Comparison of ENCODE assay signal across 31 cellular contexts in the genomic region with DNA sequence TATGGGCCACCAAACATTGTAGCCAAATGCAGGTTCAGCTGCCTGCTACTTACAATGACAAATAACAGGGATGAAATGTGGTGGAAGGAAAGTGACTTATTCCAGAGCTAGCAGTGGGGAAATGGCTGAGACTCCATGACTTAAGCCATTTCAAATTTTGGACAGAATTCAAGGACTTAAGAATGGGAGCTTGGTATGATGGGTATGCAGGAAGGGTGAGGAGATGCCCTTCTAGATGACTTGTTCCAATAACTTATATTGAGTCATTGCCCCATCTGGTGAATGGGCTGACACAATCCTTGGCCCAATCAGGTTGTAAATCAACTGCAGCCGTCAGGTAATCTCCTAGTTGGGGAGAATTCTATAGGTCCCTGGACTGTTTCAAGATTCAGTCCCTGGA.
DNase-seq lines count a peak whose midpoint lies in the region; ATAC-seq, FAIRE-seq and TF ChIP-seq lines count a peak whose summit lies in the region.
"Had no signal": no experiment of that assay in that cellular context is flagged by ENCODE, and none has a peak within 500 bp of the region (broad histone marks: within the 10 kb centered on the region; RNA-seq: fewer than 3 reads in every experiment).

No MANE protein-coding gene starts in this region.

- POLR2A ChIA-PET in A549 (lab: Yijun Ruan, JAX), result no interaction called here

- ATAC-seq in A549 (peak in 1 of 2 experiments; percentile 56; a peak in 3 of 6 replicates), SK-N-SH treated with all-trans-retinoic acid at 6 μM for 48 hours (no peak; the same call in 1 of the 3 replicates), HG03520 (IDR thresholded peaks at IDR 0.05; ENCODE audit: unreplicated experiment) (no peak), upper lobe of left lung (ENCODE audit: low FRiP score in 2 of 2) (no peak)
- ATAC-seq: activated T-cell treated with anti-CD3 and anti-CD28 coated beads, Interleukin-2, amount 50 U/mL, for 4 hours; GM12878; sciatic nerve had no signal

- TF ChIP-seq EP300 in A549 (IDR thresholded peaks at IDR 0.05) (no peak), upper lobe of left lung (IDR thresholded peaks at IDR 0.05) (no peak)

- H3K4me1 ChIP-seq in A549 (peaks cover 4% of the 10 kb centered on the region; the same call in 1 of the 3 replicates), upper lobe of left lung (no peaks in the 10 kb centered on the region)
- H3K4me1 ChIP-seq: Caco-2, suprapubic skin had no signal

- TF ChIP-seq RAD21 in A549 (conservative IDR thresholded peaks at IDR 0.05 in 1 of 2, IDR thresholded peaks at IDR 0.05 in 1 of 2), result no peak

- H3K36me3 ChIP-seq in upper lobe of left lung, result no peaks in the 10 kb centered on the region
- H3K36me3 ChIP-seq: brain microvascular endothelial cell, heart left ventricle, suprapubic skin had no signal

- no peak for FAIRE-seq in A549 (lab: Jason Lieb, UNC)
- FAIRE-seq: GM12878 had no signal

- H3K4me2 ChIP-seq in A549, result no peak overlapping the region
- H3K4me2 ChIP-seq: PC-9 had no signal

- TF ChIP-seq POLR2A in A549 (IDR thresholded peaks at IDR 0.05; ENCODE audit: low read length) (no peak), upper lobe of left lung (IDR thresholded peaks at IDR 0.05) (no peak)

- no peak overlapping the region for H3K4me3 ChIP-seq in A549
- no peak overlapping the region for H3K4me3 ChIP-seq in foreskin fibroblast (ENCODE audit: low read depth in 1 of 2, low read length in 2 of 2)
- H3K4me3 ChIP-seq in upper lobe of left lung, result no peak overlapping the region
- H3K4me3 ChIP-seq: GM12878, heart left ventricle, lung, PC-9, suprapubic skin had no signal

- peak in 1 of 2 experiments; percentile 49 for DNase-seq in A549 (ENCODE audit: low read depth in 1 of 2, low spot score in 1 of 2)
- peak; percentile 80 for DNase-seq in GM04503 (ENCODE audit: low read depth)
- peak; percentile 12 to 39 for DNase-seq in foreskin fibroblast
- DNase-seq in NCI-H146 (lab: John Stamatoyannopoulos, UW), result no peak
- DNase-seq in retina, result no peak
- DNase-seq in upper lobe of left lung, result no peak
- DNase-seq: 8988T; activated CD4-positive, alpha-beta T cell treated with anti-CD3 and anti-CD28 coated beads, Interleukin-2, amount 10 ng/mL, durations not matched to agents 24 days and 14 days; activated gamma-delta T cell treated with Interleukin-2 at 50 U/mL for 16 hours; activated T-cell treated with anti-CD3 and anti-CD28 coated beads, Interleukin-2, amount 50 U/mL, for 4 hours; brain microvascular endothelial cell; C1 segment of cervical spinal cord; Caco-2; DMS79; kidney glomerular epithelial cell; NCI-H1048; NCI-H1694 treated with DMSO at 0.1 percent for 48 hours; NCI-H524 treated with DMSO at 0.1 percent for 48 hours; NK-92 treated with Interleukin-12 subunit alpha and Interleukin-12 subunit beta, amount 100 ng/mL, for 24 hours; PC-9; posterior cingulate gyrus; SHP77; stimulated activated naive CD4-positive, alpha-beta T cell; T1000 had no signal

- no peak for TF ChIP-seq CTCF in A549 (IDR thresholded peaks at IDR 0.05)
- no peak for TF ChIP-seq CTCF in foreskin fibroblast (IDR thresholded peaks at IDR 0.05; ENCODE audit: low read depth, low read length)
- TF ChIP-seq CTCF in upper lobe of left lung (IDR thresholded peaks at IDR 0.05), result no peak

- H3K9me3 ChIP-seq in A549, result no peaks in the 10 kb centered on the region
- H3K9me3 ChIP-seq in upper lobe of left lung, result no peaks in the 10 kb centered on the region

- no peaks in the 10 kb centered on the region for H3K27me3 ChIP-seq in upper lobe of left lung
- H3K27me3 ChIP-seq: brain microvascular endothelial cell, heart left ventricle, suprapubic skin had no signal

- CTCF ChIA-PET in A549 (lab: Yijun Ruan, JAX), result interaction anchor here (0.6 kb wide), 1 partner anchor 1010 kb away, joined by 3 read pairs; no protein-coding TSS in a partner anchor

- 82% methylated on average over 1 of the region's 1 CpG for WGBS in A549 (ENCODE audit: missing lambda C conversion rate)
- 71 to 88% methylated on average over 1 of the region's 1 CpG for WGBS in upper lobe of left lung, 2 donors

- H3K27ac ChIP-seq in A549, result peak overlapping the region; percentile 12 to 83; a peak in 4 of 6 replicates
- no peak overlapping the region for H3K27ac ChIP-seq in upper lobe of left lung
- H3K27ac ChIP-seq: brain microvascular endothelial cell, heart left ventricle, PC-9, suprapubic skin had no signal

TF ChIP-seq in A549, 52 proteins besides CTCF, POLR2A, EP300 and RAD21:
- TF ChIP-seq GATA3 (IDR thresholded peaks at IDR 0.05; ENCODE audit: borderline replicate concordance), result peak; percentile 32; the same call in 1 of the 2 replicates
- no peak for TF ChIP-seq ZFP36 (IDR thresholded peaks at IDR 0.05; ENCODE audit: borderline replicate concordance, partially characterized antibody)
- TF ChIP-seq RARB (CRISPR knock-in tag; IDR thresholded peaks at IDR 0.05), result no peak
- no peak for TF ChIP-seq JUN (IDR thresholded peaks at IDR 0.05)
- no peak for TF ChIP-seq HOXB13 (CRISPR knock-in tag; IDR thresholded peaks at IDR 0.05; ENCODE audit: low read depth)
- no peak for TF ChIP-seq CBX8 (IDR thresholded peaks at IDR 0.05)
- TF ChIP-seq TP53 (CRISPR knock-in tag; IDR thresholded peaks at IDR 0.05), result no peak

TF ChIP-seq in SK-N-SH treated with all-trans-retinoic acid at 6 μM for 48 hours, 23 proteins besides CTCF, POLR2A, EP300 and RAD21:
- TF ChIP-seq, protein P1, sequence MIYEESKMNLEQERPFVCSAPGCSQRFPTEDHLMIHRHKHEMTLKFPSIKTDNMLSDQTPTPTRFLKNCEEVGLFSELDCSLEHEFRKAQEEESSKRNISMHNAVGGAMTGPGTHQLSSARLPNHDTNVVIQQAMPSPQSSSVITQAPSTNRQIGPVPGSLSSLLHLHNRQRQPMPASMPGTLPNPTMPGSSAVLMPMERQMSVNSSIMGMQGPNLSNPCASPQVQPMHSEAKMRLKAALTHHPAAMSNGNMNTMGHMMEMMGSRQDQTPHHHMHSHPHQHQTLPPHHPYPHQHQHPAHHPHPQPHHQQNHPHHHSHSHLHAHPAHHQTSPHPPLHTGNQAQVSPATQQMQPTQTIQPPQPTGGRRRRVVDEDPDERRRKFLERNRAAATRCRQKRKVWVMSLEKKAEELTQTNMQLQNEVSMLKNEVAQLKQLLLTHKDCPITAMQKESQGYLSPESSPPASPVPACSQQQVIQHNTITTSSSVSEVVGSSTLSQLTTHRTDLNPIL (CRISPR knock-in tag; IDR thresholded peaks at IDR 0.05; ENCODE audit: low read depth), result no peak
- TF ChIP-seq ZC3H10 (CRISPR knock-in tag; IDR thresholded peaks at IDR 0.05), result no peak
- TF ChIP-seq ISL1 (CRISPR knock-in tag; IDR thresholded peaks at IDR 0.05), result peak; percentile 73

Comparison
In these comparisons a context has a peak if more than half of its experiments do, and no peak if none do; other contexts are left out.
1. DNase-seq: peak in GM04503 (single experiment) and foreskin fibroblast (2 of 2); none in NCI-H146 (single experiment), retina (single experiment) and upper lobe of left lung (0 of 2).
2. H3K27ac ChIP-seq: peak in A549 (2 of 2); none in upper lobe of left lung (0 of 4).